In genomic region chr1:89821322-89822108, GRCh38 we compare ENCODE assay signal across 8 cellular contexts. TPM values are rescaled to one million over a fixed set of nuclear protein-coding genes. Genes with fewer than 3 reads are reported as not detected.
DNase-seq lines count a peak whose midpoint lies in the region; ATAC-seq and TF ChIP-seq lines count a peak whose summit lies in the region.

No MANE protein-coding gene starts in this region.

- no peaks in the 10 kb centered on the region for H3K9me3 ChIP-seq in liver (ENCODE audit: control insufficient read depth in 4 of 4, low read length in 3 of 4)

- peak overlapping the region; percentile 88 to 99 (median 92) for H3K4me3 ChIP-seq in liver (ENCODE audit: low read depth in 1 of 3, low read length in 3 of 3)

- H3K9ac ChIP-seq in liver (ENCODE audit: low read depth in 1 of 2, low read length in 2 of 2) = peak overlapping the region; percentile 2 to 80

- peak overlapping the region; percentile 79 to 80 for H3K27ac ChIP-seq in liver (ENCODE audit: low read depth in 1 of 2, low read length in 2 of 2)

- peaks cover 15% of the 10 kb centered on the region; the same call in 1 of the 2 replicates for H3K36me3 Mint-ChIP-seq in WTC11
- peaks cover 2% of the 10 kb centered on the region for H3K36me3 Mint-ChIP-seq in central memory CD8-positive, alpha-beta T cell (ENCODE audit: insufficient read depth)

- H3K4me3 Mint-ChIP-seq in WTC11 = peak overlapping the region; percentile 90
- peak overlapping the region; percentile 79 for H3K4me3 Mint-ChIP-seq in central memory CD8-positive, alpha-beta T cell

- peaks cover 6% of the 10 kb centered on the region for H3K27me3 Mint-ChIP-seq in WTC11 (ENCODE audit: low read depth)
- no peaks in the 10 kb centered on the region for H3K27me3 Mint-ChIP-seq in central memory CD8-positive, alpha-beta T cell

- H3K36me3 ChIP-seq in liver (ENCODE audit: control insufficient read depth in 4 of 4, insufficient read depth in 3 of 4, low read depth in 1 of 4, low read length in 3 of 4) = peaks cover 0 to 2% (median 0%) of the 10 kb centered on the region in 4 donors

- H3K9me3 Mint-ChIP-seq in WTC11 = no peaks in the 10 kb centered on the region
- H3K9me3 Mint-ChIP-seq in central memory CD8-positive, alpha-beta T cell = no peaks in the 10 kb centered on the region

- H3K27me3 ChIP-seq in liver (ENCODE audit: control insufficient read depth in 4 of 4, insufficient read depth in 4 of 4, low read length in 3 of 4) = no peaks in the 10 kb centered on the region

- H3K27ac Mint-ChIP-seq in WTC11 = peak overlapping the region; percentile 97
- H3K27ac Mint-ChIP-seq in central memory CD8-positive, alpha-beta T cell (ENCODE audit: low read depth) = peak overlapping the region; percentile 96

- CTCF ChIA-PET in WTC11 (lab: Charles Lee) = interaction anchor here (0.6 to 1.8 kb wide), 5 partner anchors 13 to 59 kb away, joined by 3 to 6 read pairs (median 5); no protein-coding TSS in a partner anchor

- ATAC-seq in HG02763 (IDR thresholded peaks at IDR 0.05; ENCODE audit: unreplicated experiment) (peak; percentile 42), WTC11 (peak; percentile 31)
- peak; percentile 59 for ATAC-seq in central memory CD8-positive, alpha-beta T cell (replicated peaks; ENCODE audit: extremely low read depth, poor library complexity, severe bottlenecking)

- POLR2A ChIA-PET in WTC11 (lab: Charles Lee) = interaction anchor here (0.5 to 2.9 kb wide), 11 partner anchors 10 to 274 kb away, joined by 3 to 17 read pairs (median 6); no protein-coding TSS in a partner anchor

- peaks cover 3 to 31% (median 21%) of the 10 kb centered on the region in 4 donors for H3K4me1 ChIP-seq in liver (ENCODE audit: control insufficient read depth in 4 of 4, insufficient read depth in 4 of 4, low read length in 3 of 4)

- WGBS in liver = under 1% methylated on average over 73 of the region's 73 CpGs

- no peak for TF ChIP-seq CTCF in WTC11 (IDR thresholded peaks at IDR 0.05)
- TF ChIP-seq CTCF in liver (IDR thresholded peaks at IDR 0.05; ENCODE audit: low read depth, low read length, missing input control) = peak; percentile 21

- no peak for TF ChIP-seq RAD21 in liver (IDR thresholded peaks at IDR 0.05)

- H3K4me1 Mint-ChIP-seq in WTC11 = peaks cover 45% of the 10 kb centered on the region
- H3K4me1 Mint-ChIP-seq in central memory CD8-positive, alpha-beta T cell = peaks cover 24% of the 10 kb centered on the region

- DNase-seq in NCI-H748 (lab: John Stamatoyannopoulos, UW; ENCODE audit: unreplicated experiment) (peak; percentile 74), NCI-H748 treated with DMSO at 0.1 percent for 48 hours (lab: John Stamatoyannopoulos, UW) (no peak), NCI-H146 (lab: John Stamatoyannopoulos, UW) (peak; percentile 76), WTC11 (ENCODE audit: low spot score) (peak; percentile 72)
- peak; percentile 38 to 50 for DNase-seq in central memory CD8-positive, alpha-beta T cell (ENCODE audit: low spot score in 2 of 2)
- peak; percentile 15 to 55 (median 20) for DNase-seq in stimulated activated CD4-positive, alpha-beta T cell treated with anti-CD3 and anti-CD28 coated beads, TNF-alpha, amount 100 ng/mL, for 24 hours (ENCODE audit: low read depth in 3 of 3)

TF ChIP-seq in WTC11, 78 proteins besides CTCF, POLR2A, EP300 and RAD21 (continues in another document):
- no peak for TF ChIP-seq USF1 (CRISPR knock-in tag; IDR thresholded peaks at IDR 0.05)
- TF ChIP-seq AR (CRISPR knock-in tag; IDR thresholded peaks at IDR 0.05) = no peak

TF ChIP-seq in liver, 16 proteins besides CTCF, POLR2A, EP300 and RAD21:
- TF ChIP-seq RXRA (IDR thresholded peaks at IDR 0.05) = no peak
- no peak for TF ChIP-seq MAX (IDR thresholded peaks at IDR 0.05)
- TF ChIP-seq NR2F2 (IDR thresholded peaks at IDR 0.05) = no peak
- no peak for TF ChIP-seq HNF4A (conservative IDR thresholded peaks at IDR 0.05)
- TF ChIP-seq SP1 (IDR thresholded peaks at IDR 0.05) = no peak
- no peak for TF ChIP-seq REST (IDR thresholded peaks at IDR 0.05)
- TF ChIP-seq GABPA (IDR thresholded peaks at IDR 0.05 in 1 of 2, conservative IDR thresholded peaks at IDR 0.05 in 1 of 2) = no peak
- no peak for TF ChIP-seq YY1 (IDR thresholded peaks at IDR 0.05)
- no peak for TF ChIP-seq FOXA2 (IDR thresholded peaks at IDR 0.05)
- no peak for TF ChIP-seq FOXA1 (IDR thresholded peaks at IDR 0.05)
- no peak for TF ChIP-seq ZBTB33 (IDR thresholded peaks at IDR 0.05)
- TF ChIP-seq JUND (IDR thresholded peaks at IDR 0.05) = no peak
- no peak for TF ChIP-seq ATF3 (IDR thresholded peaks at IDR 0.05)
- no peak for TF ChIP-seq EGR1 (IDR thresholded peaks at IDR 0.05; ENCODE audit: low read depth in 2 of 2)
- no peak for TF ChIP-seq HNF4G (IDR thresholded peaks at IDR 0.05)
- no peak for TF ChIP-seq TAF1 (conservative IDR thresholded peaks at IDR 0.05)

RNA-seq across cellular contexts. Expression of gene LRRC8D, which starts 0.7 kb away (rescaled TPM):
- total RNA-seq in WTC11 (2021) (42.6 to 45.4 TPM (median 42.8 TPM) in 3 replicates), liver (10 to 100 TPM; 17.1 to 17.4 TPM)
- polyA plus RNA-seq in liver = 10 to 100 TPM in 1 of 2 donors, 1 to 10 TPM in 1; 7.1 to 11.7 TPM
